Comparison of ENCODE assay signal across 12 cellular contexts in genomic region chr10:4136121-4136520, GRCh38.
DNase-seq lines count a peak whose midpoint lies in the region; ATAC-seq and TF ChIP-seq lines count a peak whose summit lies in the region.
"Had no signal": no experiment of that assay in that cellular context is flagged by ENCODE, and none has a peak within 500 bp of the region (broad histone marks: within the 10 kb centered on the region; RNA-seq: fewer than 3 reads in every experiment).

No MANE protein-coding gene starts in this region.

- H3K4me3 ChIP-seq in GM12864 (ENCODE audit: low read depth, low read length) = no peak overlapping the region
- H3K4me3 ChIP-seq in tibial nerve = no peak overlapping the region

- intact Hi-C loops in Right ventricle myocardium superior (cut with DNase I) = no loop called here

- H3K27ac ChIP-seq in tibial nerve = no peak overlapping the region
- H3K27ac ChIP-seq: foreskin keratinocyte, HL-60 had no signal

- WGBS in tibial nerve, 2 donors = 62 to 68% methylated on average over 2 of the region's 2 CpGs

- peaks cover 0 to 15% (median 8%) of the 10 kb centered on the region in 4 donors for H3K4me1 ChIP-seq in tibial nerve

- DNase-seq in GM12864 (ENCODE audit: low read depth) (peak; percentile 61), NOMO-1 treated with dmso at 0.1 percent for 144 hours (lab: John Stamatoyannopoulos, UW; ENCODE audit: unreplicated experiment) (peak; percentile 32), NCI-H1436 treated with DMSO at 0.1 percent for 48 hours (lab: John Stamatoyannopoulos, UW) (no peak), midbrain (lab: John Stamatoyannopoulos, UW) (no peak), tibial nerve (ENCODE audit: low spot score in 2 of 2) (no peak), Right ventricle myocardium superior (no peak)
- DNase-seq: CD8-positive, alpha-beta T cell; NCI-H524 treated with DMSO at 0.1 percent for 48 hours had no signal

- H3K36me3 ChIP-seq in tibial nerve = no peaks in the 10 kb centered on the region

- peaks cover 0 to 16% (median 2%) of the 10 kb centered on the region in 4 donors for H3K9me3 ChIP-seq in tibial nerve

- TF ChIP-seq EP300 in tibial nerve (IDR thresholded peaks at IDR 0.05) = no peak

- no peak for TF ChIP-seq POLR2A in tibial nerve (IDR thresholded peaks at IDR 0.05)

- H3K27me3 ChIP-seq in tibial nerve = no peaks in the 10 kb centered on the region
- H3K27me3 ChIP-seq: foreskin keratinocyte had no signal

- ATAC-seq in GM19395 (IDR thresholded peaks at IDR 0.05; ENCODE audit: unreplicated experiment) (peak; percentile 77), HG02973 (IDR thresholded peaks at IDR 0.05; ENCODE audit: unreplicated experiment) (peak; percentile 63), Right ventricle myocardium superior (ENCODE audit: poor library complexity) (no peak)
- ATAC-seq: CD8-positive, alpha-beta T cell; foreskin keratinocyte had no signal

- TF ChIP-seq CTCF in GM12864 (IDR thresholded peaks at IDR 0.05; ENCODE audit: low read depth, low read length, missing control alignments) (no peak), tibial nerve (IDR thresholded peaks at IDR 0.05) (no peak)

Comparison
In these comparisons a context has a peak if more than half of its experiments do, and no peak if none do; other contexts are left out.
1. DNase-seq: peak in GM12864 (single experiment) and NOMO-1 treated with dmso at 0.1 percent for 144 hours (single experiment); none in NCI-H1436 treated with DMSO at 0.1 percent for 48 hours (single experiment), midbrain (single experiment), tibial nerve (0 of 2) and Right ventricle myocardium superior (single experiment).